In genomic region chr11:109733245-109733644, GRCh38 we compare ENCODE assay signal across 1 cellular context.
TF ChIP-seq lines count a peak whose summit lies in the region.

No MANE protein-coding gene starts in this region.

TF ChIP-seq in IMR-90, 13 proteins besides CTCF, POLR2A, EP300 and RAD21 (continued from another document):
- TF ChIP-seq ELK1 (IDR thresholded peaks at IDR 0.05; ENCODE audit: borderline replicate concordance, low read depth, low read length) (no peak), FOS (IDR thresholded peaks at IDR 0.05; ENCODE audit: low read depth, low read length) (no peak), RCOR1 (IDR thresholded peaks at IDR 0.05; ENCODE audit: insufficient replicate concordance, low read length) (no peak), BHLHE40 (IDR thresholded peaks at IDR 0.05; ENCODE audit: low read depth, low read length) (no peak), RFX5 (IDR thresholded peaks at IDR 0.05; ENCODE audit: low read depth, low read length) (no peak), MXI1 (IDR thresholded peaks at IDR 0.05; ENCODE audit: borderline replicate concordance, low read depth, low read length) (no peak), MAZ (IDR thresholded peaks at IDR 0.05; ENCODE audit: borderline replicate concordance, low read depth, low read length) (no peak), NFE2L2 (IDR thresholded peaks at IDR 0.05; ENCODE audit: low read depth, low read length) (no peak), SMC3 (IDR thresholded peaks at IDR 0.05; ENCODE audit: low read depth, low read length) (no peak), CEBPB (IDR thresholded peaks at IDR 0.05; ENCODE audit: low read depth, low read length) (no peak), MAFK (IDR thresholded peaks at IDR 0.05; ENCODE audit: low read depth, low read length) (no peak)
